ENCODE assay signal across 12 cellular contexts in the genomic region with DNA sequence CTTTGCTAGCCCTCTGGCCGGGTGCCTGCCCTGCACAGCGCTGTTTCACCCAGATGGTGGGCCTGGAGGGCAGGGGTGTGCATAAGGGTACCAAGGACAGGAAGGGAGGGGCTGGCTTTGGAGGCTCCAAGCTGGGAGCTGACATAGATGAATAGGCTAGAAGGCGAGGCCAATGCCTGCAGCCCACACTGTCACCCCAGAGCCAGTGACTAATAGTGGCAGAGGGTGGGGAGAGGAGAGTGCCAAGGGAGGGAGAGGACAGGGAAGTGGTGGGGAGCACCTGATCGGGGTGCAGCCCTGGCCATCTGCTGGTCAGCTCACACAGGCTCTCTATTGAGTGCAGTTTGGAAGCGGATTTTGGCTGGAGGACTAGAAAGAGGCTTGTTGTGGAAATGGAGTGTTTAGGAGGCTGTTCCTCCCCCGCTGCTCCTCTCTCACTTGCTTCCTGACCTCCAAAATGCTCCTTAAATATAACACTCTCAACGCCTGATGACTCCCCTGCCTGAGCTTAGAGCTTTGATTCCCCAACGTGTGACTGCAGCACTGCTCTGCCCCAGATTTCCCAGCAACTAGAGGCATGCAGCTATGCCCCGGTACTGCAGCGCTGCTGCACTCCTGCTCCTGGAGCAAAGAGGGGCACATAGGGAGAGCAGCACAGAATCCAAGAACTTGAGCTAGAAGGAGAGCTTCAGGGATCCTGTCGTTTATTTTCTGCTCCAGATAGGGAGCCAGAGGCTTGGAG.
DNase-seq lines count a peak whose midpoint lies in the region; ATAC-seq and TF ChIP-seq lines count a peak whose summit lies in the region.
"Had no signal": no experiment of that assay in that cellular context is flagged by ENCODE, and none has a peak within 500 bp of the region (broad histone marks: within the 10 kb centered on the region; RNA-seq: fewer than 3 reads in every experiment).

No MANE protein-coding gene starts in this region.

- no peak overlapping the region for H2BK15ac ChIP-seq in neuronal stem cell (ENCODE audit: low read length)

- no peaks in the 10 kb centered on the region for H3K79me1 ChIP-seq in neuronal stem cell (ENCODE audit: low read depth, low read length)

- H3K9ac ChIP-seq in neuronal stem cell (ENCODE audit: low read depth, low read length, poor library complexity) = no peak overlapping the region

- no peak overlapping the region for H3K4me3 ChIP-seq in neuronal stem cell (ENCODE audit: low read length in 2 of 2)
- H3K4me3 ChIP-seq: gastroesophageal sphincter had no signal

- H3K9me3 ChIP-seq in neuronal stem cell (replicated peaks in 1 of 2; ENCODE audit: control insufficient read depth in 2 of 2, insufficient read depth in 1 of 2, low read depth in 1 of 2, low read length in 2 of 2) = peaks cover 0 to 3% of the 10 kb centered on the region in 2 donors
- H3K9me3 ChIP-seq: gastroesophageal sphincter had no signal

- H3K4me2 ChIP-seq in neuronal stem cell (ENCODE audit: insufficient read depth, low read length, poor library complexity, severe bottlenecking) = no peak overlapping the region

- H3K9me3 Mint-ChIP-seq in endothelial cell (ENCODE audit: unreplicated experiment) = no peaks in the 10 kb centered on the region

- DNase-seq in ELF-1 (ENCODE audit: low read depth, low spot score) = peak; percentile 39
- DNase-seq in NCI-H2227 treated with DMSO at 0.1 percent for 48 hours (lab: John Stamatoyannopoulos, UW) = peak; percentile 23
- DNase-seq in endothelial cell (ENCODE audit: low spot score) = no peak
- DNase-seq in neuronal stem cell (ENCODE audit: low spot score) = no peak
- DNase-seq in activated CD8-positive, alpha-beta memory T cell treated with anti-CD3 and anti-CD28 coated beads, Interleukin-2, amount 50 U/mL, for 48 hours = no peak
- DNase-seq in mucosa of gallbladder (ENCODE audit: low spot score) = no peak
- no peak for DNase-seq in stimulated activated naive CD4-positive, alpha-beta T cell treated with Interleukin-2 at 50 U/mL for 16 hours (lab: John Stamatoyannopoulos, UW)
- DNase-seq: activated CD4-positive, alpha-beta T cell treated with anti-CD3 and anti-CD28 coated beads for 48 hours; amniotic stem cell; stimulated activated CD4-positive, alpha-beta T cell treated with anti-CD3 and anti-CD28 coated beads, Interleukin-2, amount 100 ng/mL, for 24 hours had no signal

- peaks cover 6% of the 10 kb centered on the region for H3K36me3 Mint-ChIP-seq in endothelial cell (ENCODE audit: low read depth, unreplicated experiment)

- H4K8ac ChIP-seq in neuronal stem cell (ENCODE audit: low read depth, low read length) = no peak overlapping the region

- WGBS in neuronal stem cell (ENCODE audit: extremely low coverage in 2 of 2, insufficient read length in 2 of 2, insufficient replicate concordance in 1 of 2), 2 donors = no CpG with 5 or more reads among the region's 11 CpGs

- no peak for TF ChIP-seq CTCF in endothelial cell (IDR thresholded peaks at IDR 0.05; ENCODE audit: unreplicated experiment)

- no peak overlapping the region for H2BK12ac ChIP-seq in neuronal stem cell (ENCODE audit: low read length)

- no peak overlapping the region for H3K4ac ChIP-seq in neuronal stem cell (ENCODE audit: low read length)

- peak overlapping the region; percentile 25 for H3K18ac ChIP-seq in neuronal stem cell (ENCODE audit: low read length)

- no peak overlapping the region for H3K14ac ChIP-seq in neuronal stem cell (ENCODE audit: low read length)

- H3K4me1 Mint-ChIP-seq in endothelial cell (ENCODE audit: unreplicated experiment) = peaks cover 46% of the 10 kb centered on the region

- H3K4me1 ChIP-seq in neuronal stem cell (ENCODE audit: control insufficient read depth in 2 of 2, insufficient read depth in 1 of 2, low read depth in 1 of 2, low read length in 2 of 2) = peaks cover 0 to 13% of the 10 kb centered on the region in 2 donors
- H3K4me1 ChIP-seq: gastroesophageal sphincter had no signal

- no peak overlapping the region for H3K23ac ChIP-seq in neuronal stem cell (ENCODE audit: low read depth, low read length, poor library complexity)

- peak overlapping the region; percentile 40 for H3K27ac Mint-ChIP-seq in endothelial cell (ENCODE audit: unreplicated experiment)

- no peak for ATAC-seq in GM21529 (IDR thresholded peaks at IDR 0.05; ENCODE audit: unreplicated experiment)
- ATAC-seq: gastroesophageal sphincter had no signal

- H2AFZ ChIP-seq in neuronal stem cell (ENCODE audit: low read length) = peak overlapping the region; percentile 58

- H3K4me3 Mint-ChIP-seq in endothelial cell (ENCODE audit: unreplicated experiment) = no peak overlapping the region

- no peak overlapping the region for H2BK5ac ChIP-seq in neuronal stem cell (ENCODE audit: low read length)

- no peak overlapping the region for H3K27ac ChIP-seq in neuronal stem cell (replicated peaks; ENCODE audit: low read length)
- H3K27ac ChIP-seq: gastroesophageal sphincter had no signal

- H4K91ac ChIP-seq in neuronal stem cell (ENCODE audit: low read depth, low read length, poor library complexity) = no peak overlapping the region

- no peak overlapping the region for H2BK120ac ChIP-seq in neuronal stem cell (ENCODE audit: low read depth, low read length)

- H2AK5ac ChIP-seq in neuronal stem cell (ENCODE audit: low read depth, low read length) = no peak overlapping the region

- no peaks in the 10 kb centered on the region for H3K36me3 ChIP-seq in neuronal stem cell (replicated peaks in 1 of 2; ENCODE audit: control insufficient read depth in 2 of 2, insufficient read depth in 2 of 2, low read length in 2 of 2)
- H3K36me3 ChIP-seq: gastroesophageal sphincter had no signal

- H3K27me3 ChIP-seq in neuronal stem cell (ENCODE audit: control insufficient read depth in 3 of 3, insufficient read depth in 3 of 3, low read depth in 1 of 3, low read length in 3 of 3) = no peaks in the 10 kb centered on the region

- no peaks in the 10 kb centered on the region for H3K27me3 Mint-ChIP-seq in endothelial cell (ENCODE audit: unreplicated experiment)

Comparison
In these comparisons a context has a peak if more than half of its experiments do, and no peak if none do; other contexts are left out.
1. DNase-seq: peak in ELF-1 (single experiment) and NCI-H2227 treated with DMSO at 0.1 percent for 48 hours (single experiment); none in endothelial cell (single experiment), neuronal stem cell (single experiment), activated CD8-positive, alpha-beta memory T cell treated with anti-CD3 and anti-CD28 coated beads, Interleukin-2, amount 50 U/mL, for 48 hours (single experiment), mucosa of gallbladder (single experiment) and stimulated activated naive CD4-positive, alpha-beta T cell treated with Interleukin-2 at 50 U/mL for 16 hours (single experiment).